In genomic region chr11:75477614-75477935, GRCh38 we compare ENCODE assay signal across 23 cellular contexts. TPM values are rescaled to one million over a fixed set of nuclear protein-coding genes. Genes with fewer than 3 reads are reported as not detected.
DNase-seq lines count a peak whose midpoint lies in the region; ATAC-seq and TF ChIP-seq lines count a peak whose summit lies in the region.
"Had no signal": no experiment of that assay in that cellular context is flagged by ENCODE, and none has a peak within 500 bp of the region (broad histone marks: within the 10 kb centered on the region; RNA-seq: fewer than 3 reads in every experiment).

No MANE protein-coding gene starts in this region.

- H3K4me3 ChIP-seq in left ventricle myocardium inferior (no peak overlapping the region), heart right ventricle (no peak overlapping the region), WERI-Rb-1 (ENCODE audit: low read depth, low read length) (no peak overlapping the region), neuronal stem cell (ENCODE audit: low read length in 2 of 2) (no peak overlapping the region)
- H3K4me3 ChIP-seq: SJCRH30 had no signal

- H2AFZ ChIP-seq in neuronal stem cell (ENCODE audit: low read length): no peak overlapping the region

- no peak for ATAC-seq in heart right ventricle
- ATAC-seq: HCT116; naive thymus-derived CD8-positive, alpha-beta T cell had no signal

- DNase-seq in left ventricle myocardium inferior (no peak), heart right ventricle (no peak), WERI-Rb-1 (no peak), neuronal stem cell (ENCODE audit: low spot score) (no peak), mesenteric fat pad (ENCODE audit: low spot score) (no peak), NCI-H2171 treated with DMSO at 0.1 percent for 48 hours (lab: John Stamatoyannopoulos, UW) (no peak), kidney glomerular epithelial cell (lab: John Stamatoyannopoulos, UW) (no peak)
- DNase-seq: activated CD4-positive, alpha-beta T cell treated with anti-CD3 and anti-CD28 coated beads for 4 hours; activated gamma-delta T cell; activated naive CD8-positive, alpha-beta T cell treated with anti-CD3 and anti-CD28 coated beads for 36 hours; central memory CD4-positive, alpha-beta T cell; glutamatergic neuron; islet precursor cell; NCI-H146; NCI-H446; NCI-H748 treated with DMSO at 0.1 percent for 48 hours; stimulated activated naive CD4-positive, alpha-beta T cell; SW 1271; T-helper 9 cell had no signal

- no peak overlapping the region for H3K18ac ChIP-seq in neuronal stem cell (ENCODE audit: low read length)

- H3K4me2 ChIP-seq in neuronal stem cell (ENCODE audit: insufficient read depth, low read length, poor library complexity, severe bottlenecking): no peak overlapping the region
- H3K4me2 ChIP-seq: KMS-11 had no signal

- H3K4me1 ChIP-seq in left ventricle myocardium inferior: peaks cover 62% of the 10 kb centered on the region
- H3K4me1 ChIP-seq in heart right ventricle: peaks cover 0 to 60% (median 29%) of the 10 kb centered on the region in 9 donors
- H3K4me1 ChIP-seq in neuronal stem cell (ENCODE audit: control insufficient read depth in 2 of 2, insufficient read depth in 1 of 2, low read depth in 1 of 2, low read length in 2 of 2): peaks cover 7 to 18% of the 10 kb centered on the region in 2 donors

- H3K9me3 ChIP-seq in left ventricle myocardium inferior (replicated peaks) (no peaks in the 10 kb centered on the region), heart right ventricle (no peaks in the 10 kb centered on the region), WERI-Rb-1 (ENCODE audit: severe bottlenecking) (no peaks in the 10 kb centered on the region), neuronal stem cell (replicated peaks in 1 of 2; ENCODE audit: control insufficient read depth in 2 of 2, insufficient read depth in 1 of 2, low read depth in 1 of 2, low read length in 2 of 2) (no peaks in the 10 kb centered on the region)
- H3K9me3 ChIP-seq: SJCRH30 had no signal

- no peak overlapping the region for H2BK120ac ChIP-seq in neuronal stem cell (ENCODE audit: low read depth, low read length)

- no peak overlapping the region for H3K4ac ChIP-seq in neuronal stem cell (ENCODE audit: low read length)

- peak overlapping the region; percentile 70 for H3K27ac ChIP-seq in left ventricle myocardium inferior (replicated peaks)
- H3K27ac ChIP-seq in heart right ventricle: no peak overlapping the region
- peak overlapping the region; percentile 72 for H3K27ac ChIP-seq in WERI-Rb-1
- no peak overlapping the region for H3K27ac ChIP-seq in neuronal stem cell (replicated peaks; ENCODE audit: low read length)
- H3K27ac ChIP-seq: KMS-11, SJCRH30 had no signal

- intact Hi-C loops in left ventricle myocardium inferior (cut with micrococcal nuclease): no loop called here
- intact Hi-C loops in heart right ventricle (cut with DNase I): no loop called here

- 89 to 91% methylated on average over 12 of the region's 12 CpGs for WGBS in heart right ventricle, 2 donors
- WGBS in neuronal stem cell (ENCODE audit: extremely low coverage in 2 of 2, insufficient read length in 2 of 2, insufficient replicate concordance in 1 of 2), 2 donors: no CpG with 5 or more reads among the region's 12 CpGs

- H3K14ac ChIP-seq in neuronal stem cell (ENCODE audit: low read length): peak overlapping the region; percentile 3

- peak overlapping the region; percentile 47 for H2AK5ac ChIP-seq in neuronal stem cell (ENCODE audit: low read depth, low read length)

- H4K91ac ChIP-seq in neuronal stem cell (ENCODE audit: low read depth, low read length, poor library complexity): no peak overlapping the region

- no peak overlapping the region for H4K8ac ChIP-seq in neuronal stem cell (ENCODE audit: low read depth, low read length)

- no peak overlapping the region for H2BK5ac ChIP-seq in neuronal stem cell (ENCODE audit: low read length)

- H3K79me1 ChIP-seq in neuronal stem cell (ENCODE audit: low read depth, low read length): no peaks in the 10 kb centered on the region

- TF ChIP-seq CTCF in left ventricle myocardium inferior (IDR thresholded peaks at IDR 0.05; ENCODE audit: borderline replicate concordance) (no peak), heart right ventricle (IDR thresholded peaks at IDR 0.05) (no peak), WERI-Rb-1 (IDR thresholded peaks at IDR 0.05; ENCODE audit: low read depth, low read length) (no peak)

- no peak overlapping the region for H3K9ac ChIP-seq in neuronal stem cell (ENCODE audit: low read depth, low read length, poor library complexity)
- H3K9ac ChIP-seq: KMS-11 had no signal

- H3K36me3 ChIP-seq in left ventricle myocardium inferior (no peaks in the 10 kb centered on the region), heart right ventricle (no peaks in the 10 kb centered on the region), WERI-Rb-1 (peaks cover 33% of the 10 kb centered on the region), neuronal stem cell (replicated peaks in 1 of 2; ENCODE audit: control insufficient read depth in 2 of 2, insufficient read depth in 2 of 2, low read length in 2 of 2) (no peaks in the 10 kb centered on the region)
- H3K36me3 ChIP-seq: SJCRH30 had no signal

- no peak overlapping the region for H2BK12ac ChIP-seq in neuronal stem cell (ENCODE audit: low read length)

- H3K27me3 ChIP-seq in left ventricle myocardium inferior (ENCODE audit: low read depth) (no peaks in the 10 kb centered on the region), heart right ventricle (no peaks in the 10 kb centered on the region), WERI-Rb-1 (ENCODE audit: insufficient read depth, low read depth, severe bottlenecking) (no peaks in the 10 kb centered on the region), neuronal stem cell (ENCODE audit: control insufficient read depth in 3 of 3, insufficient read depth in 3 of 3, low read depth in 1 of 3, low read length in 3 of 3) (peaks cover 0 to 7% (median 0%) of the 10 kb centered on the region in 3 experiments)
- H3K27me3 ChIP-seq: SJCRH30 had no signal

- H3K23ac ChIP-seq in neuronal stem cell (ENCODE audit: low read depth, low read length, poor library complexity): no peak overlapping the region

- H2BK15ac ChIP-seq in neuronal stem cell (ENCODE audit: low read length): no peak overlapping the region

RNA-seq across cellular contexts. Expression of gene KLHL35, which starts 44.6 kb away (rescaled TPM):
- total RNA-seq in left ventricle myocardium inferior (0.74 TPM), heart right ventricle (under 1 TPM in 8 of 10 donors, not detected in 2; 0.20 to 0.81 (median 0.37) TPM), mesenteric fat pad (0.61 TPM)
- polyA plus RNA-seq in heart right ventricle: under 1 TPM; 0.29 to 0.64 TPM
- 1.2 TPM for polyA plus RNA-seq in neuronal stem cell (2013, experiment 1 of 2)
- polyA plus RNA-seq in neuronal stem cell (2013, experiment 2 of 2): 1.5 TPM
- total RNA-seq: SJCRH30 had no signal

RNA-seq across cellular contexts. Expression of gene GDPD5, which starts 48.2 kb away (rescaled TPM):
- total RNA-seq in left ventricle myocardium inferior (4.4 TPM), heart right ventricle (1 to 10 TPM; 3.3 to 8.0 (median 4.1) TPM), mesenteric fat pad (46.2 TPM)
- polyA plus RNA-seq in heart right ventricle: 10 to 100 TPM in 1 of 2 donors, 1 to 10 TPM in 1; 3.6 to 10.3 TPM
- 10.9 TPM for polyA plus RNA-seq in neuronal stem cell (2013, experiment 1 of 2)
- polyA plus RNA-seq in neuronal stem cell (2013, experiment 2 of 2): 11.1 TPM

Comparison
In these comparisons a context has a peak if more than half of its experiments do, and no peak if none do; other contexts are left out.
1. H3K27ac ChIP-seq: peak in left ventricle myocardium inferior (single experiment) and WERI-Rb-1 (single experiment); none in heart right ventricle (0 of 10) and neuronal stem cell (single experiment).